17 cellular contexts compared by ENCODE assay signal in the genomic region with DNA sequence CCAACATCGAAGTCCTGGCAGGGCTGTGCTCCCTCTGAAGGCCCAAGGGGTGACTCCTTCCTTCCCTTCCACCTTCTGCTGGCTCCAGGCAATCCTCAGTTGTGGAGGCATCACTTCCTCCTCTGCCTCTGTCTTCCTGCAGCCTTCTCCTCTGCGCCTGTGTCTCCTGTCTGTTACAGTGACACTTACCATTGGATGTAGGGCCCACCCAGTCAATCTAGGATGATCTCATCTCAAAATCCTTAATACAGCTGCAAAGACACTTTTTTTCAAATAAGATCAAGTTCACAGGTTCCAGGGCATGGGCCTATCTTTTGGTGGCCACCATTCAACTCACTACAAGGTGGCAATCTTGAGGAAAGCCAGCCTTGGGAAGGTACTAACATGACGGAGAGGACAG.
DNase-seq lines count a peak whose midpoint lies in the region; FAIRE-seq and TF ChIP-seq lines count a peak whose summit lies in the region.
"Had no signal": no experiment of that assay in that cellular context is flagged by ENCODE, and none has a peak within 500 bp of the region (broad histone marks: within the 10 kb centered on the region; RNA-seq: fewer than 3 reads in every experiment).

No MANE protein-coding gene starts in this region.

- H2BK20ac ChIP-seq in H9 (ENCODE audit: low read depth, low read length, poor library complexity, severe bottlenecking) = no peak overlapping the region
- no peak overlapping the region for H2BK20ac ChIP-seq in H1 (ENCODE audit: low read length)

- no peaks in the 10 kb centered on the region for H3K36me3 ChIP-seq in H1 (ENCODE audit: control insufficient read depth in 2 of 4, insufficient read depth in 4 of 4, low read length in 3 of 4)
- H3K36me3 ChIP-seq in spleen = no peaks in the 10 kb centered on the region
- H3K36me3 ChIP-seq: BLaER1 had no signal

- no peak overlapping the region for H3K9ac ChIP-seq in H9 (ENCODE audit: extremely low read depth, insufficient read length, low read length)
- no peak overlapping the region for H3K9ac ChIP-seq in H1 (replicated peaks in 1 of 4; ENCODE audit: extremely low read depth in 1 of 4, low read depth in 3 of 4, low read length in 3 of 4)
- H3K9ac ChIP-seq: BLaER1, GM23248 had no signal

- no peak for TF ChIP-seq RAD21 in H1 (IDR thresholded peaks at IDR 0.05 in 1 of 2, conservative IDR thresholded peaks at IDR 0.05 in 1 of 2; ENCODE audit: low read depth in 2 of 2, low read length in 2 of 2)

- H3K18ac ChIP-seq in H9 (ENCODE audit: insufficient read length, low read depth, low read length) (no peak overlapping the region), H1 (ENCODE audit: extremely low read depth, low read length) (no peak overlapping the region)

- no peak overlapping the region for H2BK5ac ChIP-seq in H9 (ENCODE audit: insufficient read length, low read length)
- H2BK5ac ChIP-seq in H1 (ENCODE audit: low read depth, low read length) = no peak overlapping the region

- H3K4me3 Mint-ChIP-seq in H9 = no peak overlapping the region
- H3K4me3 Mint-ChIP-seq in progenitor cell of endocrine pancreas (ENCODE audit: low read depth) = no peak overlapping the region
- H3K4me3 Mint-ChIP-seq: CD14-positive monocyte; CD4-positive, alpha-beta memory T cell had no signal

- H2AFZ ChIP-seq in H9 (ENCODE audit: low read length) (no peak overlapping the region), H1 (ENCODE audit: low read length) (peak overlapping the region; percentile 32; the same call in 1 of the 2 replicates)
- H2AFZ ChIP-seq: GM23248 had no signal

- CTCF ChIA-PET in H1 (lab: Charles Lee; ENCODE audit: partially characterized antibody) = interaction anchor here (0.7 kb wide), 1 partner anchor 86 kb away, joined by 3 read pairs; no protein-coding TSS in a partner anchor

- H3K36me3 Mint-ChIP-seq in H9 (ENCODE audit: insufficient read depth in 1 of 3, low read depth in 3 of 3) (0 out of 7 replicates have a peak, but pooled peaks cover 0 to 1% (median 0%) of the 10 kb centered on the region in 3 experiments), progenitor cell of endocrine pancreas (ENCODE audit: insufficient read depth) (no peaks in the 10 kb centered on the region)
- H3K36me3 Mint-ChIP-seq: CD14-positive monocyte; CD4-positive, alpha-beta memory T cell had no signal

- intact Hi-C loops in spleen (cut with DNase I; ENCODE audit: low total_unique reads) = no loop called here

- H2BK12ac ChIP-seq in H9 (ENCODE audit: insufficient read length, low read depth, low read length) (no peak overlapping the region), H1 (ENCODE audit: low read depth, low read length) (0 out of 2 replicates have a peak overlapping the region, but pooled peaks have one; percentile 19)

- H3K9me3 Mint-ChIP-seq in H9 (no peaks in the 10 kb centered on the region), progenitor cell of endocrine pancreas (ENCODE audit: low read depth) (peaks cover 3% of the 10 kb centered on the region)

- H3K4me1 Mint-ChIP-seq in H9 (peaks cover 15 to 22% of the 10 kb centered on the region in 2 experiments), progenitor cell of endocrine pancreas (ENCODE audit: low read depth) (no peaks in the 10 kb centered on the region)
- H3K4me1 Mint-ChIP-seq: CD14-positive monocyte; CD4-positive, alpha-beta memory T cell had no signal

- no peak for FAIRE-seq in H1 (lab: Jason Lieb, UNC)
- FAIRE-seq: GM12892, GM18507, H54 had no signal

- WGBS in H9 (ENCODE audit: extremely low coverage, insufficient read length, low lambda C conversion rate) = no CpG with 5 or more reads among the region's 3 CpGs
- 91% methylated on average over 3 of the region's 3 CpGs; no CpG with 5 or more reads in 1 of the 2 experiments for WGBS in H1 (ENCODE audit: extremely low coverage in 1 of 2, insufficient coverage in 1 of 2, insufficient read length in 1 of 2, insufficient replicate concordance in 2 of 2, low coverage in 1 of 2, low lambda C conversion rate in 2 of 2, missing lambda C conversion rate in 1 of 2), 2 experiments
- 57 to 68% (median 67%) methylated on average over 3 of the region's 3 CpGs for WGBS in spleen, 5 donors

- DNase-seq in H9 (no peak), Kasumi-1 (lab: John Stamatoyannopoulos, UW) (peak; percentile 18 to 26), H1 (ENCODE audit: low read depth in 1 of 2, low spot score in 2 of 2) (no peak), spleen (peak; percentile 35), progenitor cell of endocrine pancreas (ENCODE audit: low spot score, unreplicated experiment) (no peak), caudate nucleus (lab: John Stamatoyannopoulos, UW) (no peak)
- no peak for DNase-seq in effector CD4-positive, alpha-beta T cell
- DNase-seq: 8988T; CD4-positive, alpha-beta memory T cell; DMS79; GDM1; GM23248 had no signal

- no peak overlapping the region for H2BK15ac ChIP-seq in H9 (ENCODE audit: low read depth, low read length)
- 0 out of 2 replicates have a peak overlapping the region, but pooled peaks have one; percentile 65 for H2BK15ac ChIP-seq in H1 (ENCODE audit: low read length)

- H3K27ac ChIP-seq in H9 (ENCODE audit: insufficient read length, low read depth, low read length) (no peak overlapping the region), H1 (ENCODE audit: low read depth, low read length) (no peak overlapping the region), spleen (no peak overlapping the region), caudate nucleus (ENCODE audit: low read depth, low read length) (no peak overlapping the region)
- H3K27ac ChIP-seq: BLaER1, GM23248 had no signal

- no peak overlapping the region for H4K91ac ChIP-seq in H9 (ENCODE audit: insufficient read length, low read depth, low read length)
- H4K91ac ChIP-seq in H1 (replicated peaks; ENCODE audit: insufficient read length, low read length) = no peak overlapping the region

- H3K4me2 ChIP-seq in H9 (ENCODE audit: insufficient read depth, insufficient read length, low read length) (no peak overlapping the region), H1 (ENCODE audit: insufficient read depth in 1 of 2, low read depth in 2 of 2, low read length in 2 of 2) (no peak overlapping the region)
- H3K4me2 ChIP-seq: BLaER1 had no signal

- no peak overlapping the region for H4K8ac ChIP-seq in H9 (replicated peaks; ENCODE audit: insufficient read length, low read depth, low read length)
- H4K8ac ChIP-seq in H1 (ENCODE audit: extremely low read depth, insufficient read depth, low read length) = no peak overlapping the region

- H3K27me3 Mint-ChIP-seq in H9 (ENCODE audit: low read depth) (no peaks in the 10 kb centered on the region; the same call in 1 of the 2 replicates), progenitor cell of endocrine pancreas (peaks cover 8% of the 10 kb centered on the region)

- H3K56ac ChIP-seq in H9 (ENCODE audit: insufficient read length, low read depth, low read length) (no peak overlapping the region), H1 (replicated peaks; ENCODE audit: insufficient read length, low read depth, low read length) (no peak overlapping the region)

- H3K79me2 ChIP-seq in H9 (ENCODE audit: insufficient read depth, low read length) (no peaks in the 10 kb centered on the region), H1 (ENCODE audit: control insufficient read depth in 1 of 2, insufficient read depth in 2 of 2, low read length in 2 of 2) (no peaks in the 10 kb centered on the region)

- H3K27ac Mint-ChIP-seq in H9 (peak overlapping the region in 1 of 3 experiments; percentile 26; a peak in 2 of 7 replicates), progenitor cell of endocrine pancreas (no peak overlapping the region)
- H3K27ac Mint-ChIP-seq: CD14-positive monocyte; CD4-positive, alpha-beta memory T cell had no signal

- H3K23ac ChIP-seq in H9 (ENCODE audit: insufficient read length, low read depth, low read length) = no peak overlapping the region
- H3K23ac ChIP-seq in H1 (ENCODE audit: insufficient read length) = no peak overlapping the region

- H4K5ac ChIP-seq in H9 (ENCODE audit: insufficient read length, low read depth, low read length) (no peak overlapping the region), H1 (ENCODE audit: insufficient read length, low read depth, low read length) (no peak overlapping the region)

- no peaks in the 10 kb centered on the region for H3K9me3 ChIP-seq in H9 (ENCODE audit: control insufficient read depth, low read depth, low read length)
- H3K9me3 ChIP-seq in H1 (ENCODE audit: insufficient read depth in 2 of 2, low read depth in 1 of 2, low read length in 1 of 2) = no peaks in the 10 kb centered on the region
- no peaks in the 10 kb centered on the region for H3K9me3 ChIP-seq in spleen
- H3K9me3 ChIP-seq: BLaER1 had no signal

- POLR2A ChIA-PET in H1 (lab: Charles Lee; ENCODE audit: partially characterized antibody) = no interaction called here

- no peak for TF ChIP-seq EP300 in H1 (IDR thresholded peaks at IDR 0.05; ENCODE audit: borderline replicate concordance in 1 of 2, low read depth in 2 of 2, low read length in 2 of 2)

- H3K14ac ChIP-seq in H9 (ENCODE audit: insufficient read depth, low read length) = peak overlapping the region; percentile 29; the same call in 1 of the 2 replicates
- no peak overlapping the region for H3K14ac ChIP-seq in H1 (ENCODE audit: insufficient read length)

- H3K79me1 ChIP-seq in H9 (ENCODE audit: insufficient read depth, low read depth, low read length, poor library complexity, severe bottlenecking) = no peaks in the 10 kb centered on the region
- no peaks in the 10 kb centered on the region for H3K79me1 ChIP-seq in H1 (ENCODE audit: low read depth, low read length)

- H4K20me1 ChIP-seq in H9 (ENCODE audit: control insufficient read depth, insufficient read depth, insufficient read length) (no peaks in the 10 kb centered on the region), H1 (replicated peaks in 1 of 2; ENCODE audit: control insufficient read depth in 1 of 2, insufficient read depth in 2 of 2, low read length in 2 of 2) (no peaks in the 10 kb centered on the region)
- H4K20me1 ChIP-seq: BLaER1 had no signal

- no peaks in the 10 kb centered on the region; the same call in 1 of the 2 replicates for H3K4me1 ChIP-seq in H9 (ENCODE audit: insufficient read depth, low read length)
- peaks cover 0 to 7% (median 2%) of the 10 kb centered on the region in 4 experiments; a peak in 1 of 7 replicates for H3K4me1 ChIP-seq in H1 (replicated peaks in 1 of 4; ENCODE audit: control insufficient read depth in 3 of 4, insufficient read depth in 4 of 4, low read length in 3 of 4)
- no peaks in the 10 kb centered on the region for H3K4me1 ChIP-seq in spleen

- TF ChIP-seq POLR2A in H1 (IDR thresholded peaks at IDR 0.05; ENCODE audit: control extremely low read depth in 1 of 2, low read depth in 2 of 2, low read length in 2 of 2) = no peak
- TF ChIP-seq POLR2A in spleen (IDR thresholded peaks at IDR 0.05) = no peak

- H2AK5ac ChIP-seq in H9 (ENCODE audit: insufficient read length, low read length) (no peak overlapping the region), H1 (ENCODE audit: low read depth, low read length) (no peak overlapping the region)

- H3T11ph ChIP-seq in H9 (ENCODE audit: low read length) = no peak overlapping the region

- no peak overlapping the region for H3K4ac ChIP-seq in H9 (ENCODE audit: low read depth, low read length)
- no peak overlapping the region for H3K4ac ChIP-seq in H1 (replicated peaks; ENCODE audit: insufficient read length, low read depth, low read length)

- H2BK120ac ChIP-seq in H9 (ENCODE audit: low read depth, low read length, poor library complexity, severe bottlenecking) = no peak overlapping the region
- H2BK120ac ChIP-seq in H1 (replicated peaks; ENCODE audit: low read depth, low read length) = no peak overlapping the region

- TF ChIP-seq CTCF in H9 (conservative IDR thresholded peaks at IDR 0.05) (no peak), H1 (IDR thresholded peaks at IDR 0.05; ENCODE audit: control extremely low read depth in 1 of 3, insufficient read depth in 1 of 3, low read depth in 1 of 3, low read length in 3 of 3) (no peak), spleen (IDR thresholded peaks at IDR 0.05 in 8 of 11, conservative IDR thresholded peaks at IDR 0.05 in 3 of 11) (no peak), progenitor cell of endocrine pancreas (IDR thresholded peaks at IDR 0.05; ENCODE audit: unreplicated experiment) (no peak)

- no peak overlapping the region for H3K4me3 ChIP-seq in H1 (ENCODE audit: extremely low read depth in 1 of 4, insufficient read depth in 2 of 4, low read depth in 3 of 4, low read length in 4 of 4)
- no peak overlapping the region for H3K4me3 ChIP-seq in spleen
- H3K4me3 ChIP-seq: BLaER1, GM23248 had no signal

- H3K23me2 ChIP-seq in H9 (ENCODE audit: insufficient read length, low read depth, low read length, poor library complexity, severe bottlenecking) (no peaks in the 10 kb centered on the region), H1 (ENCODE audit: low read depth, low read length) (no peaks in the 10 kb centered on the region; the same call in 1 of the 2 replicates)

- no peaks in the 10 kb centered on the region for H3K27me3 ChIP-seq in H9 (ENCODE audit: insufficient read depth, low read length)
- no peaks in the 10 kb centered on the region for H3K27me3 ChIP-seq in H1 (replicated peaks in 1 of 4; ENCODE audit: control insufficient read depth in 3 of 4, extremely low read depth in 1 of 4, insufficient read depth in 3 of 4, low read length in 3 of 4)
- peaks cover 0 to 17% (median 0%) of the 10 kb centered on the region in 7 donors for H3K27me3 ChIP-seq in spleen (replicated peaks in 1 of 7)
- H3K27me3 ChIP-seq: BLaER1 had no signal

Comparison
In these comparisons a context has a peak if more than half of its experiments do, and no peak if none do; other contexts are left out.
1. DNase-seq: peak in Kasumi-1 (2 of 2) and spleen (single experiment); none in H9 (single experiment), H1 (0 of 2), progenitor cell of endocrine pancreas (single experiment), effector CD4-positive, alpha-beta T cell (single experiment) and caudate nucleus (0 of 61).